In the genomic region with DNA sequence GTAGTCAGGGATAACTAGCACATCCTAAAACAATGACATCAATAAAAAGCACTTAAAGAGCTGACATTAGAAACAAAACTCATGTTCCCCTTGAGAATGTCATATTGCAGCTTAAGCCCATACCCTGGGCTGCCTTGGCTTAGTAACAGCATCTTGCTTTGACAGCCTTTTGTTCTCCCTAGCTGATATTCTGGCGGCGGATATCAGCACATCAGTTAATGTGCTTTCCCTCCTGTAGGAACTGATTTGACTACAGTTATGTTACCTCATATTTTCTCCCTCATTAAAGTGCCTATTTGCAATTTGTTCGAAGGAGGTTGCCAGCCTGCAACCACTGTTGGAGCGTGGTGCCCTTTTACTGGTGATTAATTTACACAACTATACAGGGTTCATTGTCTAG, we compare ENCODE assay signal across 24 cellular contexts.
"Had no signal": no experiment of that assay in that cellular context is flagged by ENCODE, and none has a peak within 500 bp of the region (broad histone marks: within the 10 kb centered on the region; RNA-seq: fewer than 3 reads in every experiment).

No MANE protein-coding gene starts in this region.

- H3K9me3 ChIP-seq: adrenal gland, left lung, mucosa of descending colon, neutrophil had no signal

- H3K9me3 Mint-ChIP-seq: activated naive CD4-positive, alpha-beta T cell treated with anti-CD3 and anti-CD28 coated beads for 36 hours; activated naive CD8-positive, alpha-beta T cell treated with anti-CD3 and anti-CD28 coated beads for 36 hours; nephron had no signal

- DNase-seq: activated CD4-positive, alpha-beta T cell treated with anti-CD3 and anti-CD28 coated beads for 48 hours; activated CD4-positive, alpha-beta T cell treated with anti-CD3 and anti-CD28 coated beads, Interleukin-2, amount 50 U/mL, for 48 hours; activated CD8-positive, alpha-beta memory T cell treated with anti-CD3 and anti-CD28 coated beads for 24 hours; activated effector memory CD4-positive, alpha-beta T cell treated with Interleukin-2 at 50 U/mL for 16 hours; activated naive CD4-positive, alpha-beta T cell treated with anti-CD3 and anti-CD28 coated beads for 36 hours; activated naive CD8-positive, alpha-beta T cell treated with anti-CD3 and anti-CD28 coated beads for 36 hours; adrenal gland; aorta; brain microvascular endothelial cell; foreskin keratinocyte; left lung; retina; stimulated activated CD4-positive, alpha-beta T cell treated with anti-CD3 and anti-CD28 coated beads, Interleukin-12 subunit alpha, Interleukin-12 subunit beta, amount 100 ng/mL, for 4 hours; stimulated activated CD4-positive, alpha-beta T cell treated with anti-CD3 and anti-CD28 coated beads, Interleukin-4, amount 100 ng/mL, for 1 hour; stimulated activated naive CD8-positive, alpha-beta T cell treated with anti-CD3 and anti-CD28 coated beads, Interleukin-15, Interleukin-2, amounts not matched to agents 100 U/mL and 50 U/mL, for 24 hours; WERI-Rb-1 had no signal

- H3K27me3 ChIP-seq: adrenal gland, brain microvascular endothelial cell, foreskin keratinocyte, left lung, neutrophil had no signal

- H3K4me1 Mint-ChIP-seq: activated naive CD8-positive, alpha-beta T cell treated with anti-CD3 and anti-CD28 coated beads for 36 hours had no signal

- H3K36me3 Mint-ChIP-seq: activated naive CD8-positive, alpha-beta T cell treated with anti-CD3 and anti-CD28 coated beads for 36 hours had no signal

- H3K4me3 Mint-ChIP-seq: activated naive CD4-positive, alpha-beta T cell treated with anti-CD3 and anti-CD28 coated beads for 36 hours; activated naive CD8-positive, alpha-beta T cell treated with anti-CD3 and anti-CD28 coated beads for 36 hours; nephron had no signal

- H3K27me3 Mint-ChIP-seq: activated naive CD8-positive, alpha-beta T cell treated with anti-CD3 and anti-CD28 coated beads for 36 hours had no signal

- ATAC-seq: activated CD4-positive, CD25-positive, alpha-beta regulatory T cell treated with anti-CD3 and anti-CD28 coated beads, Interleukin-2, amount 50 U/mL, for 24 hours; esophagus mucosa; foreskin keratinocyte; sciatic nerve; stimulated activated naive CD8-positive, alpha-beta T cell treated with anti-CD3 and anti-CD28 coated beads, Interleukin-15, Interleukin-2, amounts not matched to agents 100 U/mL and 50 U/mL, for 24 hours had no signal

- H3K36me3 ChIP-seq: adrenal gland, brain microvascular endothelial cell, left lung, neutrophil, WERI-Rb-1 had no signal

- H3K4me3 ChIP-seq: adrenal gland, left lung, mucosa of descending colon, skin epidermis had no signal

- H3K27ac Mint-ChIP-seq: activated naive CD4-positive, alpha-beta T cell treated with anti-CD3 and anti-CD28 coated beads for 36 hours; activated naive CD8-positive, alpha-beta T cell treated with anti-CD3 and anti-CD28 coated beads for 36 hours; nephron; progenitor cell of endocrine pancreas had no signal

- H3K27ac ChIP-seq: adrenal gland, brain microvascular endothelial cell, foreskin keratinocyte, neutrophil, skin epidermis, WERI-Rb-1 had no signal

- H3K4me1 ChIP-seq: foreskin keratinocyte had no signal
